11 cellular contexts compared by ENCODE assay signal in the genomic region with DNA sequence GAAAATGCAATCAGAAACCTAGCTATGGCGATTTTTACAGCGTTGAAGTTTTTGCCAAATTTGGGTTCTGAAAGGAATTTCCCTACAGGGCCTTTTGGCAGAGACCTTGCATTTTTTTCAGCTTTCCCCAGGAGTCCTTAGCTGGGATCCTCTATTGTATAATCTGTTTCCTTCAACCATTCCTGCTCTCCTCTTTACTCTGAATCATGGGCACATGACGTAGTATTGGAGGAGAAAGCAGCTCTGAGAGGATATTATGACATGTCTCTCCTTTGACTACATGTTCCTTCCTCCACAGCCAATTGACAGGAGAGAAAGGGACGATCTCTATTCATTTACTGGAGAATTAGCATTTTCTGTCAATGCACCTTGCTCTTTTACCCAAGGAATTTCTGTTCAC.
DNase-seq lines count a peak whose midpoint lies in the region; ATAC-seq and TF ChIP-seq lines count a peak whose summit lies in the region.
"Had no signal": no experiment of that assay in that cellular context is flagged by ENCODE, and none has a peak within 500 bp of the region (broad histone marks: within the 10 kb centered on the region; RNA-seq: fewer than 3 reads in every experiment).

No MANE protein-coding gene starts in this region.

- POLR2A ChIA-PET in PC-3 (lab: Charles Lee; ENCODE audit: unreplicated experiment), result no interaction called here

- H3F3A ChIP-seq in PC-3 (ENCODE audit: low read length, unreplicated experiment), result no peaks in the 10 kb centered on the region
- H3F3A ChIP-seq in MM.1S (ENCODE audit: insufficient read depth, low read length), result no peaks in the 10 kb centered on the region

- H3K27me3 ChIP-seq in ACC112 (ENCODE audit: insufficient read depth, low read length) (peaks cover 5% of the 10 kb centered on the region; the same call in 1 of the 2 replicates), PC-3 (ENCODE audit: low read length) (no peaks in the 10 kb centered on the region), MM.1S (replicated peaks; ENCODE audit: insufficient read depth, low read length) (no peaks in the 10 kb centered on the region)

- BruUV-seq in PC-3 (replicated peaks; lab: Mats Ljungman, UMichigan), result no TSS peak

- no peaks in the 10 kb centered on the region for H3K9me2 ChIP-seq in PC-3 (replicated peaks; ENCODE audit: low read length)
- no peaks in the 10 kb centered on the region for H3K9me2 ChIP-seq in MM.1S (replicated peaks; ENCODE audit: insufficient read depth, low read length)

- H3K36me3 ChIP-seq in ACC112 (ENCODE audit: insufficient read depth, low read length) (no peaks in the 10 kb centered on the region), PC-3 (ENCODE audit: low read depth, low read length) (no peaks in the 10 kb centered on the region), MM.1S (replicated peaks; ENCODE audit: insufficient read depth, low read length) (no peaks in the 10 kb centered on the region)

- H3K4me2 ChIP-seq in PC-3 (ENCODE audit: low read length), result no peak overlapping the region
- no peak overlapping the region for H3K4me2 ChIP-seq in MM.1S (ENCODE audit: low read depth, low read length)

- H3K9me3 ChIP-seq in PC-3 (ENCODE audit: low read length) (no peaks in the 10 kb centered on the region), MM.1S (replicated peaks; ENCODE audit: insufficient read depth, low read length) (no peaks in the 10 kb centered on the region)

- H3K27ac ChIP-seq in ACC112 (ENCODE audit: low read depth, low read length) (peak overlapping the region; percentile 63), PC-3 (ENCODE audit: low read length) (no peak overlapping the region), MM.1S (ENCODE audit: low read length) (no peak overlapping the region)

- H3K4me1 ChIP-seq in ACC112 (ENCODE audit: control insufficient read depth, insufficient read depth, low read length, unreplicated experiment) (peaks cover 14% of the 10 kb centered on the region), PC-3 (ENCODE audit: insufficient read depth, low read length) (no peaks in the 10 kb centered on the region), MM.1S (ENCODE audit: low read length) (no peaks in the 10 kb centered on the region)

- TF ChIP-seq CTCF in PC-3 (conservative IDR thresholded peaks at IDR 0.05; ENCODE audit: low read depth, low read length) (no peak), MM.1S (IDR thresholded peaks at IDR 0.05; ENCODE audit: low read length) (no peak)

- intact Hi-C loops in PC-3 (cut with micrococcal nuclease), result no loop called here

- DNase-seq in PC-3 (peak; percentile 5), epidermal melanocyte (ENCODE audit: insufficient read length, low spot score) (peak; percentile 79), medulla oblongata (ENCODE audit: extremely low spot score) (peak; percentile 40), DMS79 treated with DMSO at 0.1 percent for 48 hours (lab: John Stamatoyannopoulos, UW) (no peak), MM.1S (no peak)
- no peak for DNase-seq in stimulated activated CD4-positive, alpha-beta T cell treated with anti-CD3 and anti-CD28 coated beads, Interleukin-12 subunit alpha, Interleukin-12 subunit beta, amount 100 ng/mL, for 4 hours
- DNase-seq: activated B cell treated with CpG ODN at 0.5 μM for 24 hours; AML-193; stimulated activated CD4-positive, alpha-beta T cell treated with anti-CD3 and anti-CD28 coated beads, Interleukin-2, amount 100 ng/mL, for 48 hours had no signal

- H3K4me3 ChIP-seq in ACC112 (ENCODE audit: low read depth, low read length) (peak overlapping the region; percentile 39), PC-3 (ENCODE audit: low read length) (no peak overlapping the region), MM.1S (ENCODE audit: low read length) (no peak overlapping the region)

- H3K79me2 ChIP-seq in ACC112 (ENCODE audit: control insufficient read depth, insufficient read depth, low read length, unreplicated experiment) (no peaks in the 10 kb centered on the region), PC-3 (ENCODE audit: low read length) (no peaks in the 10 kb centered on the region), MM.1S (ENCODE audit: low read length) (no peaks in the 10 kb centered on the region)

- CTCF ChIA-PET in PC-3 (lab: Charles Lee), result no interaction called here

- H3K9ac ChIP-seq in PC-3 (ENCODE audit: low read length) (no peak overlapping the region), MM.1S (ENCODE audit: low read length) (no peak overlapping the region)

- peak overlapping the region; percentile 98 for H2AFZ ChIP-seq in ACC112 (ENCODE audit: low read length, unreplicated experiment)
- H2AFZ ChIP-seq in PC-3 (ENCODE audit: low read length), result no peak overlapping the region
- no peak overlapping the region for H2AFZ ChIP-seq in MM.1S (ENCODE audit: low read length)

- no peaks in the 10 kb centered on the region for H4K20me1 ChIP-seq in PC-3 (ENCODE audit: low read length)
- H4K20me1 ChIP-seq in MM.1S (ENCODE audit: insufficient read depth, low read length), result no peaks in the 10 kb centered on the region

- ATAC-seq in PC-3, result no peak
- ATAC-seq in GM21526 (IDR thresholded peaks at IDR 0.05; ENCODE audit: low FRiP score, unreplicated experiment), result no peak

Comparison
In these comparisons a context has a peak if more than half of its experiments do, and no peak if none do; other contexts are left out.
1. DNase-seq: peak in PC-3 (single experiment), epidermal melanocyte (single experiment) and medulla oblongata (single experiment); none in DMS79 treated with DMSO at 0.1 percent for 48 hours (single experiment), MM.1S (single experiment) and stimulated activated CD4-positive, alpha-beta T cell treated with anti-CD3 and anti-CD28 coated beads, Interleukin-12 subunit alpha, Interleukin-12 subunit beta, amount 100 ng/mL, for 4 hours (single experiment).